ENCODE assay signal across 18 cellular contexts in genomic region chr10:15690031-15690430, GRCh38. TPM values are rescaled to one million over a fixed set of nuclear protein-coding genes. Genes with fewer than 3 reads are reported as not detected.
DNase-seq lines count a peak whose midpoint lies in the region; ATAC-seq and TF ChIP-seq lines count a peak whose summit lies in the region.
"Had no signal": no experiment of that assay in that cellular context is flagged by ENCODE, and none has a peak within 500 bp of the region (broad histone marks: within the 10 kb centered on the region; RNA-seq: fewer than 3 reads in every experiment).

No MANE protein-coding gene starts in this region.

- no peaks in the 10 kb centered on the region for H3K4me1 Mint-ChIP-seq in natural killer cell treated with Interleukin-12 subunit alpha and Interleukin-12 subunit beta and Interleukin-15 and Interleukin-18, amount 100 ng/mL, for 72 hours (ENCODE audit: low read depth in 2 of 2)
- no peaks in the 10 kb centered on the region for H3K4me1 Mint-ChIP-seq in natural killer cell
- H3K4me1 Mint-ChIP-seq in activated T-cell treated with anti-CD3 and anti-CD28 coated beads, Interleukin-2, amount 50 U/mL, for 24 hours (ENCODE audit: low read depth), result no peaks in the 10 kb centered on the region
- H3K4me1 Mint-ChIP-seq: B cell had no signal

- H3K27ac ChIP-seq in ascending aorta (peak overlapping the region; percentile 33 to 43), parathyroid adenoma (no peak overlapping the region), tibial artery (peak overlapping the region; percentile 15 to 37), substantia nigra (ENCODE audit: low read depth, low read length, poor library complexity, severe bottlenecking) (no peak overlapping the region)
- H3K27ac ChIP-seq: BLaER1 treated with 17β-estradiol and CSF1 and Interleukin-3, amounts not matched to agents 10 nM and 100 nM had no signal

- H3K4me2 ChIP-seq in parathyroid adenoma (ENCODE audit: low read length), result no peak overlapping the region
- H3K4me2 ChIP-seq: BLaER1 treated with 17β-estradiol and CSF1 and Interleukin-3, amounts not matched to agents 10 nM and 100 nM had no signal

- no peak overlapping the region for H3K27ac Mint-ChIP-seq in natural killer cell treated with Interleukin-12 subunit alpha and Interleukin-12 subunit beta and Interleukin-15 and Interleukin-18, amount 100 ng/mL, for 72 hours
- no peak overlapping the region for H3K27ac Mint-ChIP-seq in natural killer cell
- no peak overlapping the region for H3K27ac Mint-ChIP-seq in activated T-cell treated with anti-CD3 and anti-CD28 coated beads, Interleukin-2, amount 50 U/mL, for 24 hours
- H3K27ac Mint-ChIP-seq: B cell; CD8-positive, alpha-beta T cell had no signal

- H3K9me3 ChIP-seq in ascending aorta (no peaks in the 10 kb centered on the region), parathyroid adenoma (ENCODE audit: control insufficient read depth, low read length) (peaks cover 3% of the 10 kb centered on the region), tibial artery (no peaks in the 10 kb centered on the region)
- H3K9me3 ChIP-seq: BLaER1 treated with 17β-estradiol and CSF1 and Interleukin-3, amounts not matched to agents 10 nM and 100 nM had no signal

- H3K27me3 Mint-ChIP-seq in natural killer cell treated with Interleukin-12 subunit alpha and Interleukin-12 subunit beta and Interleukin-15 and Interleukin-18, amount 100 ng/mL, for 72 hours, result peaks cover 10 to 16% of the 10 kb centered on the region in 2 donors
- H3K27me3 Mint-ChIP-seq in natural killer cell (ENCODE audit: low read depth in 2 of 2), result peaks cover 3 to 19% of the 10 kb centered on the region in 2 donors
- peaks cover 32% of the 10 kb centered on the region for H3K27me3 Mint-ChIP-seq in activated T-cell treated with anti-CD3 and anti-CD28 coated beads, Interleukin-2, amount 50 U/mL, for 24 hours

- H3K4me3 ChIP-seq in ascending aorta (peak overlapping the region; percentile 8 to 27), parathyroid adenoma (ENCODE audit: low read depth, low read length) (no peak overlapping the region), tibial artery (no peak overlapping the region)
- H3K4me3 ChIP-seq: BLaER1 treated with 17β-estradiol and CSF1 and Interleukin-3, amounts not matched to agents 10 nM and 100 nM had no signal

- H3K27me3 ChIP-seq in ascending aorta (no peaks in the 10 kb centered on the region), parathyroid adenoma (ENCODE audit: control insufficient read depth, insufficient read depth, low read length) (no peaks in the 10 kb centered on the region), tibial artery (no peaks in the 10 kb centered on the region)
- H3K27me3 ChIP-seq: BLaER1 treated with 17β-estradiol and CSF1 and Interleukin-3, amounts not matched to agents 10 nM and 100 nM had no signal

- H3K4me1 ChIP-seq in ascending aorta, result peaks cover 18 to 47% of the 10 kb centered on the region in 2 donors
- H3K4me1 ChIP-seq in parathyroid adenoma, result peaks cover 8% of the 10 kb centered on the region
- peaks cover 0 to 93% (median 9%) of the 10 kb centered on the region in 4 donors for H3K4me1 ChIP-seq in tibial artery

- H3K4me3 Mint-ChIP-seq in natural killer cell treated with Interleukin-12 subunit alpha and Interleukin-12 subunit beta and Interleukin-15 and Interleukin-18, amount 100 ng/mL, for 72 hours, result no peak overlapping the region
- H3K4me3 Mint-ChIP-seq in natural killer cell, result no peak overlapping the region
- H3K4me3 Mint-ChIP-seq in activated T-cell treated with anti-CD3 and anti-CD28 coated beads, Interleukin-2, amount 50 U/mL, for 24 hours, result no peak overlapping the region
- H3K4me3 Mint-ChIP-seq: B cell; CD8-positive, alpha-beta T cell had no signal

- H3K9me3 Mint-ChIP-seq in natural killer cell treated with Interleukin-12 subunit alpha and Interleukin-12 subunit beta and Interleukin-15 and Interleukin-18, amount 100 ng/mL, for 72 hours, result no peaks in the 10 kb centered on the region
- H3K9me3 Mint-ChIP-seq in natural killer cell, result no peaks in the 10 kb centered on the region
- H3K9me3 Mint-ChIP-seq in activated T-cell treated with anti-CD3 and anti-CD28 coated beads, Interleukin-2, amount 50 U/mL, for 24 hours, result no peaks in the 10 kb centered on the region
- H3K9me3 Mint-ChIP-seq: CD8-positive, alpha-beta T cell had no signal

- H3K9ac ChIP-seq in parathyroid adenoma, result no peak overlapping the region
- H3K9ac ChIP-seq: BLaER1 treated with 17β-estradiol and CSF1 and Interleukin-3, amounts not matched to agents 10 nM and 100 nM had no signal

- TF ChIP-seq CTCF in natural killer cell (IDR thresholded peaks at IDR 0.05) (no peak), ascending aorta (IDR thresholded peaks at IDR 0.05) (no peak), parathyroid adenoma (IDR thresholded peaks at IDR 0.05) (no peak), tibial artery (IDR thresholded peaks at IDR 0.05) (no peak)

- peak; percentile 15 to 36 for ATAC-seq in natural killer cell treated with Interleukin-12 subunit alpha and Interleukin-12 subunit beta and Interleukin-15 and Interleukin-18, amount 100 ng/mL, for 72 hours
- no peak for ATAC-seq in natural killer cell
- ATAC-seq: CD8-positive, alpha-beta T cell had no signal

- no peaks in the 10 kb centered on the region for H3K79me2 ChIP-seq in parathyroid adenoma

- no peak for DNase-seq in natural killer cell treated with Interleukin-12 subunit alpha and Interleukin-12 subunit beta and Interleukin-15 and Interleukin-18, amount 100 ng/mL, for 72 hours (ENCODE audit: low spot score)
- DNase-seq in natural killer cell, result no peak
- DNase-seq in ascending aorta (ENCODE audit: low spot score in 2 of 2), result no peak
- no peak for DNase-seq in tibial artery
- DNase-seq in hippocampal formation (lab: John Stamatoyannopoulos, UW), result no peak
- DNase-seq in activated T-cell treated with anti-CD3 and anti-CD28 coated beads, Interleukin-2, amount 50 U/mL, for 24 hours, result no peak
- DNase-seq in substantia nigra (lab: John Stamatoyannopoulos, UW), result no peak
- DNase-seq: 8988T; Calu3; CD8-positive, alpha-beta T cell; DMS79 treated with DMSO at 0.1 percent for 48 hours; GF-D8; HCEC 1CT; IMR-90 had no signal

- peak overlapping the region; percentile 19 for H2AFZ ChIP-seq in parathyroid adenoma

- intact Hi-C loops in natural killer cell (cut with micrococcal nuclease), result no loop called here
- intact Hi-C loops in ascending aorta (cut with DNase I), result no loop called here
- intact Hi-C loops in tibial artery (cut with DNase I; ENCODE audit: low total_unique reads), result no loop called here

- no peaks in the 10 kb centered on the region for H3K36me3 Mint-ChIP-seq in natural killer cell treated with Interleukin-12 subunit alpha and Interleukin-12 subunit beta and Interleukin-15 and Interleukin-18, amount 100 ng/mL, for 72 hours
- H3K36me3 Mint-ChIP-seq in natural killer cell, result no peaks in the 10 kb centered on the region
- H3K36me3 Mint-ChIP-seq in activated T-cell treated with anti-CD3 and anti-CD28 coated beads, Interleukin-2, amount 50 U/mL, for 24 hours (ENCODE audit: low read depth), result no peaks in the 10 kb centered on the region
- H3K36me3 Mint-ChIP-seq: CD8-positive, alpha-beta T cell had no signal

- H3K36me3 ChIP-seq in ascending aorta, result peaks cover 5 to 16% of the 10 kb centered on the region in 2 donors
- H3K36me3 ChIP-seq in parathyroid adenoma (ENCODE audit: control insufficient read depth, insufficient read depth, low read length), result no peaks in the 10 kb centered on the region
- peaks cover 0 to 7% (median 0%) of the 10 kb centered on the region in 3 donors for H3K36me3 ChIP-seq in tibial artery

RNA-seq across cellular contexts. Expression of gene ITGA8, which starts 29.7 kb away (rescaled TPM):
- total RNA-seq in natural killer cell treated with Interleukin-12 subunit alpha and Interleukin-12 subunit beta and Interleukin-15 and Interleukin-18, amount 100 ng/mL, for 72 hours, result not detected
- total RNA-seq in natural killer cell (not detected), ascending aorta (231 TPM)
- total RNA-seq: A673; B cell; Calu3; CD8-positive, alpha-beta T cell had no signal

Comparison
In these comparisons a context has a peak if more than half of its experiments do, and no peak if none do; other contexts are left out.
1. ATAC-seq: peak in natural killer cell treated with Interleukin-12 subunit alpha and Interleukin-12 subunit beta and Interleukin-15 and Interleukin-18, amount 100 ng/mL, for 72 hours (2 of 2); none in natural killer cell (0 of 3).
2. H3K27ac ChIP-seq: peak in ascending aorta (2 of 2) and tibial artery (2 of 2); none in parathyroid adenoma (single experiment) and substantia nigra (single experiment).
3. H3K4me3 ChIP-seq: peak in ascending aorta (2 of 2); none in parathyroid adenoma (single experiment) and tibial artery (0 of 2).
4. RNA of gene ITGA8, which starts 29.7 kb away (total RNA-seq): 231 TPM in ascending aorta (single experiment); not detected in natural killer cell treated with Interleukin-12 subunit alpha and Interleukin-12 subunit beta and Interleukin-15 and Interleukin-18, amount 100 ng/mL, for 72 hours and not detected in natural killer cell; every median in the first group is over 100 times any median in the second.